In genomic region chr5:177311723-177312648, GRCh38 we compare ENCODE assay signal across 1 cellular context.
TF ChIP-seq lines count a peak whose summit lies in the region.

MXD3 (minus strand) TSS chr5:177311898; CDS start chr5:177311830, 68 bp downstream.

TF ChIP-seq in GM12878, 131 proteins besides CTCF, POLR2A, EP300 and RAD21 (continued from another document):
- TF ChIP-seq TCF3 (IDR thresholded peaks at IDR 0.05; ENCODE audit: borderline replicate concordance, insufficient read depth, low read depth, low read length) (0 out of 2 replicates have a peak, but pooled peaks have one; percentile 6), SMC3 (IDR thresholded peaks at IDR 0.05; ENCODE audit: borderline replicate concordance, low read length) (no peak), SP1 (IDR thresholded peaks at IDR 0.05; ENCODE audit: low read depth, low read length) (peak; percentile 78), MXI1 (IDR thresholded peaks at IDR 0.05; ENCODE audit: low read depth, low read length) (peak; percentile 99), SMARCA5 (IDR thresholded peaks at IDR 0.05) (peak; percentile 58; the same call in 1 of the 2 replicates), GATAD2B (conservative IDR thresholded peaks at IDR 0.05; ENCODE audit: low read depth) (peak; percentile 59; the same call in 1 of the 2 replicates), IRF5 (IDR thresholded peaks at IDR 0.05; ENCODE audit: borderline replicate concordance) (no peak), MYC (IDR thresholded peaks at IDR 0.05; ENCODE audit: insufficient read depth, insufficient read length, insufficient replicate concordance, low read length, severe bottlenecking) (peak; percentile 68), SPI1 (IDR thresholded peaks at IDR 0.05; ENCODE audit: borderline replicate concordance, insufficient read depth, low read depth, low read length) (no peak), YY1 (IDR thresholded peaks at IDR 0.05; ENCODE audit: low read depth, low read length) (0 out of 2 replicates have a peak, but pooled peaks have one; percentile 6), ZNF384 (IDR thresholded peaks at IDR 0.05; ENCODE audit: borderline replicate concordance, low read depth, low read length) (no peak), FOS (IDR thresholded peaks at IDR 0.05; ENCODE audit: borderline replicate concordance, extremely low read depth, insufficient read length) (peak; percentile 24), EGR1 (IDR thresholded peaks at IDR 0.05; ENCODE audit: borderline replicate concordance in 1 of 2, low read depth in 2 of 2, low read length in 2 of 2) (peak in 1 of 2 experiments; percentile 76; a peak in 2 of 3 replicates), E4F1 (IDR thresholded peaks at IDR 0.05; ENCODE audit: borderline replicate concordance, partially characterized antibody) (no peak), POLR2AphosphoS5 (IDR thresholded peaks at IDR 0.05; ENCODE audit: low read length) (peak; percentile 19; the same call in 1 of the 2 replicates), IKZF1 (conservative IDR thresholded peaks at IDR 0.05) (peak; percentile 14; the same call in 1 of the 2 replicates), NR2C1 (IDR thresholded peaks at IDR 0.05) (no peak), CHD2 (IDR thresholded peaks at IDR 0.05; ENCODE audit: borderline replicate concordance, low read depth, low read length) (peak; percentile 67; the same call in 1 of the 2 replicates), E2F4 (IDR thresholded peaks at IDR 0.05; ENCODE audit: low read depth, low read length) (peak; percentile 93), BHLHE40 (IDR thresholded peaks at IDR 0.05; ENCODE audit: borderline replicate concordance in 1 of 2, low read depth in 2 of 2, low read length in 1 of 2) (peak; percentile 74 to 91), RB1 (IDR thresholded peaks at IDR 0.05; ENCODE audit: borderline replicate concordance) (peak; percentile 35; the same call in 1 of the 2 replicates), USF2 (IDR thresholded peaks at IDR 0.05; ENCODE audit: borderline replicate concordance, low read depth, low read length) (no peak), ZNF592 (IDR thresholded peaks at IDR 0.05) (no peak)
